ENCODE assay signal across 1 cellular context in the genomic region with DNA sequence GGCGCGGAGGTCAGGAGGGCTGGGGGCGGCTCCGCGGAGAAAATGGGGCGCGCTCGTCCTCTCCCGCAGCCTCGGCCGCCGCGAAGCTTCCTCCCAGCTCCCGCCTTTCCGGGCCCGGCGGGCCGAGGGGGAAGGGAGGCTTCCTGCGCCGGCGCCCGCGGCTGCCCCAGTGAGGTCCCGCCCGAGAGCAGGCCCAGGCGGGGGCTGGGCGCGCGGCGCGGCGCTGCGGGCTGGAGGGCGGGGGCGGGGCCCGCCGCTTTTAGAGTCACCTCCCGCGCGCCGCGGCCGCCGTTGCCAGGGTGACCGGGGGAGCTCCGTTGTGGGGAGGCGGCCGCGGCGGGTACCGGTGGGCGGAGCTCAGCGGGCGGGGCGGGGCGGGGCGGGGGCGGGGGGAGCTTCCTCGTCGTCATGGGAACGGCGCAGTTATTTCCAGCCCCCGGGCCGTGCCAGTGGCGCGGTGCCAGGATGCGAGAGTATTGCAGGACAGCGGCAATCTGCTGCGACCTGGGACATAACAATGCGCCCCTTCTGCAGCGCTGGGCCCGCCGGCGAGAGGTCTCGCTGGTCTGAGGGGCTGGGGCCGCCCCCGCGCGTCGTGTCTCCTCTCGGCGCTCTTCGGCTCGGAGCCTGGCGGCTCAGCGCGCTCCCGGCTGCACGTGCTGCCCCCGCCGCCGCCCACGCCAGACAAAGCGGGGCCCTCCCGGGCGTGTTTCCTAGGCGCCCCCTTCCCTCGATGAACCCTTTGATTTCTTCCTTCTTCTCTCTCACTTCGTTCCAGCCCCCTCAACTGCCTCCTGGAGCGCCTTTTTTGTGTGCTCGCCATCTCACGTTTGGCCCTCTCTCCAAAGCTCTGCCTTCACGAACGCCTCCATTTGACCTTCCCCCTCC.
A peak's percentile ranks its signal among the peaks of the same experiment; 100 is the strongest.
TF ChIP-seq lines count a peak whose summit lies in the region.

No MANE protein-coding gene starts in this region.

TF ChIP-seq in A549, 52 proteins besides CTCF, POLR2A, EP300 and RAD21 (continued from another document):
- TF ChIP-seq FOSL2 (IDR thresholded peaks at IDR 0.05) (no peak), FOSL2 (CRISPR knock-in tag; IDR thresholded peaks at IDR 0.05) (no peak), RFX5 (IDR thresholded peaks at IDR 0.05) (no peak), EHF (CRISPR knock-in tag; IDR thresholded peaks at IDR 0.05) (peak; percentile 62; the same call in 1 of the 2 replicates), JUN (IDR thresholded peaks at IDR 0.05) (peak; percentile 22 to 94; a peak in 4 of 5 replicates), RNF2 (IDR thresholded peaks at IDR 0.05; ENCODE audit: borderline replicate concordance, low read depth) (peak; percentile 49; the same call in 1 of the 2 replicates)
- TF ChIP-seq, protein P1, sequence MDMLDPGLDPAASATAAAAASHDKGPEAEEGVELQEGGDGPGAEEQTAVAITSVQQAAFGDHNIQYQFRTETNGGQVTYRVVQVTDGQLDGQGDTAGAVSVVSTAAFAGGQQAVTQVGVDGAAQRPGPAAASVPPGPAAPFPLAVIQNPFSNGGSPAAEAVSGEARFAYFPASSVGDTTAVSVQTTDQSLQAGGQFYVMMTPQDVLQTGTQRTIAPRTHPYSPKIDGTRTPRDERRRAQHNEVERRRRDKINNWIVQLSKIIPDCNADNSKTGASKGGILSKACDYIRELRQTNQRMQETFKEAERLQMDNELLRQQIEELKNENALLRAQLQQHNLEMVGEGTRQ (IDR thresholded peaks at IDR 0.05), result 0 out of 2 replicates have a peak, but pooled peaks have one; percentile 12
- TF ChIP-seq, protein P2, sequence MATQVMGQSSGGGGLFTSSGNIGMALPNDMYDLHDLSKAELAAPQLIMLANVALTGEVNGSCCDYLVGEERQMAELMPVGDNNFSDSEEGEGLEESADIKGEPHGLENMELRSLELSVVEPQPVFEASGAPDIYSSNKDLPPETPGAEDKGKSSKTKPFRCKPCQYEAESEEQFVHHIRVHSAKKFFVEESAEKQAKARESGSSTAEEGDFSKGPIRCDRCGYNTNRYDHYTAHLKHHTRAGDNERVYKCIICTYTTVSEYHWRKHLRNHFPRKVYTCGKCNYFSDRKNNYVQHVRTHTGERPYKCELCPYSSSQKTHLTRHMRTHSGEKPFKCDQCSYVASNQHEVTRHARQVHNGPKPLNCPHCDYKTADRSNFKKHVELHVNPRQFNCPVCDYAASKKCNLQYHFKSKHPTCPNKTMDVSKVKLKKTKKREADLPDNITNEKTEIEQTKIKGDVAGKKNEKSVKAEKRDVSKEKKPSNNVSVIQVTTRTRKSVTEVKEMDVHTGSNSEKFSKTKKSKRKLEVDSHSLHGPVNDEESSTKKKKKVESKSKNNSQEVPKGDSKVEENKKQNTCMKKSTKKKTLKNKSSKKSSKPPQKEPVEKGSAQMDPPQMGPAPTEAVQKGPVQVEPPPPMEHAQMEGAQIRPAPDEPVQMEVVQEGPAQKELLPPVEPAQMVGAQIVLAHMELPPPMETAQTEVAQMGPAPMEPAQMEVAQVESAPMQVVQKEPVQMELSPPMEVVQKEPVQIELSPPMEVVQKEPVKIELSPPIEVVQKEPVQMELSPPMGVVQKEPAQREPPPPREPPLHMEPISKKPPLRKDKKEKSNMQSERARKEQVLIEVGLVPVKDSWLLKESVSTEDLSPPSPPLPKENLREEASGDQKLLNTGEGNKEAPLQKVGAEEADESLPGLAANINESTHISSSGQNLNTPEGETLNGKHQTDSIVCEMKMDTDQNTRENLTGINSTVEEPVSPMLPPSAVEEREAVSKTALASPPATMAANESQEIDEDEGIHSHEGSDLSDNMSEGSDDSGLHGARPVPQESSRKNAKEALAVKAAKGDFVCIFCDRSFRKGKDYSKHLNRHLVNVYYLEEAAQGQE (IDR thresholded peaks at IDR 0.05), result no peak
- TF ChIP-seq, protein P3, sequence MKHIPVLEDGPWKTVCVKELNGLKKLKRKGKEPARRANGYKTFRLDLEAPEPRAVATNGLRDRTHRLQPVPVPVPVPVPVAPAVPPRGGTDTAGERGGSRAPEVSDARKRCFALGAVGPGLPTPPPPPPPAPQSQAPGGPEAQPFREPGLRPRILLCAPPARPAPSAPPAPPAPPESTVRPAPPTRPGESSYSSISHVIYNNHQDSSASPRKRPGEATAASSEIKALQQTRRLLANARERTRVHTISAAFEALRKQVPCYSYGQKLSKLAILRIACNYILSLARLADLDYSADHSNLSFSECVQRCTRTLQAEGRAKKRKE (CRISPR knock-in tag; IDR thresholded peaks at IDR 0.05; ENCODE audit: low read depth), result peak; percentile 93; the same call in 1 of the 2 replicates
- TF ChIP-seq, protein P4, sequence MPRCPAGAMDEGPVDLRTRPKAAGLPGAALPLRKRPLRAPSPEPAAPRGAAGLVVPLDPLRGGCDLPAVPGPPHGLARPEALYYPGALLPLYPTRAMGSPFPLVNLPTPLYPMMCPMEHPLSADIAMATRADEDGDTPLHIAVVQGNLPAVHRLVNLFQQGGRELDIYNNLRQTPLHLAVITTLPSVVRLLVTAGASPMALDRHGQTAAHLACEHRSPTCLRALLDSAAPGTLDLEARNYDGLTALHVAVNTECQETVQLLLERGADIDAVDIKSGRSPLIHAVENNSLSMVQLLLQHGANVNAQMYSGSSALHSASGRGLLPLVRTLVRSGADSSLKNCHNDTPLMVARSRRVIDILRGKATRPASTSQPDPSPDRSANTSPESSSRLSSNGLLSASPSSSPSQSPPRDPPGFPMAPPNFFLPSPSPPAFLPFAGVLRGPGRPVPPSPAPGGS (IDR thresholded peaks at IDR 0.05), result peak; percentile 84; the same call in 2 of the 3 replicates
